ENCODE assay signal across 9 cellular contexts in genomic region chr19:29389495-29389894, GRCh38.
"Had no signal": no experiment of that assay in that cellular context is flagged by ENCODE, and none has a peak within 500 bp of the region (broad histone marks: within the 10 kb centered on the region; RNA-seq: fewer than 3 reads in every experiment).

No MANE protein-coding gene starts in this region.

- DNase-seq: activated CD4-positive, alpha-beta T cell treated with anti-CD3 and anti-CD28 coated beads, Interleukin-2, amount 50 U/mL, for 4 hours; activated gamma-delta T cell treated with Interleukin-2 at 50 U/mL for 16 hours; foreskin fibroblast; hypothalamus; islet precursor cell; left lung; stimulated activated CD4-positive, alpha-beta T cell treated with anti-CD3 and anti-CD28 coated beads, Interleukin-2, amount 100 ng/mL, for 24 hours; stimulated activated naive CD8-positive, alpha-beta T cell treated with anti-CD3 and anti-CD28 coated beads, Interleukin-15, Interleukin-2, amounts not matched to agents 100 U/mL and 50 U/mL, for 24 hours; tibial artery had no signal

- ATAC-seq: left lung; stimulated activated naive CD8-positive, alpha-beta T cell treated with anti-CD3 and anti-CD28 coated beads, Interleukin-15, Interleukin-2, amounts not matched to agents 100 U/mL and 50 U/mL, for 24 hours had no signal

- H3K27ac ChIP-seq: left lung, tibial artery had no signal
